10 cellular contexts compared by ENCODE assay signal in genomic region chr7:102381696-102382425, GRCh38. TPM values are rescaled to one million over a fixed set of nuclear protein-coding genes. Genes with fewer than 3 reads are reported as not detected.
DNase-seq lines count a peak whose midpoint lies in the region; ATAC-seq and TF ChIP-seq lines count a peak whose summit lies in the region.
"Not testable (repeated sequence)": the region's sequence is repeated elsewhere in the genome, so short reads cannot be mapped to it uniquely, and the experiment has no call there.
"Had no signal": no experiment of that assay in that cellular context is flagged by ENCODE, and none has a peak within 500 bp of the region (broad histone marks: within the 10 kb centered on the region; RNA-seq: fewer than 3 reads in every experiment).

No MANE protein-coding gene starts in this region.

- not testable (repeated sequence) for TF ChIP-seq CTCF in CD4-positive, alpha-beta T cell (IDR thresholded peaks at IDR 0.05); SK-N-SH (IDR thresholded peaks at IDR 0.05); endothelial cell (IDR thresholded peaks at IDR 0.05; ENCODE audit: unreplicated experiment)

- H3K4me3 ChIP-seq in HUES64 (ENCODE audit: low read length); SK-N-SH (ENCODE audit: low read depth in 2 of 2, low read length in 1 of 2): not testable (repeated sequence)

- H3K36me3 ChIP-seq in HUES64 (ENCODE audit: insufficient read depth, low read length) (peaks cover 52% of the 10 kb centered on the region), SK-N-SH (replicated peaks in 1 of 2; ENCODE audit: control insufficient read depth in 1 of 2, insufficient read depth in 2 of 2, low read length in 1 of 2) (peaks cover 14 to 53% of the 10 kb centered on the region in 2 experiments)

- peak; percentile 37 for ATAC-seq in CD4-positive, alpha-beta T cell (ENCODE audit: poor library complexity)

- TF ChIP-seq EP300 in SK-N-SH (IDR thresholded peaks at IDR 0.05; ENCODE audit: borderline replicate concordance in 1 of 2, low read depth in 1 of 2, low read length in 1 of 2), result peak; percentile 48 to 93; a peak in 3 of 4 replicates

- H3K9me3 Mint-ChIP-seq in CD4-positive, alpha-beta T cell; activated naive CD4-positive, alpha-beta T cell treated with anti-CD3 and anti-CD28 coated beads, Interleukin-2, amount 50 U/mL, for 24 hours; endothelial cell (ENCODE audit: unreplicated experiment): not testable (repeated sequence)

- not testable (repeated sequence) for H3K27me3 Mint-ChIP-seq in CD4-positive, alpha-beta T cell; activated naive CD4-positive, alpha-beta T cell treated with anti-CD3 and anti-CD28 coated beads, Interleukin-2, amount 50 U/mL, for 24 hours; endothelial cell (ENCODE audit: unreplicated experiment)

- H2AFZ ChIP-seq in SK-N-SH (ENCODE audit: low read depth), result not testable (repeated sequence)

- H3F3A ChIP-seq in SK-N-SH (replicated peaks; ENCODE audit: insufficient read depth), result peaks cover 14% of the 10 kb centered on the region

- H3K9me2 ChIP-seq in SK-N-SH, result not testable (repeated sequence)

- CTCF ChIA-PET in CD4-positive, alpha-beta T cell (lab: Charles Lee), result not testable (repeated sequence)
- CTCF ChIA-PET in SK-N-SH (lab: Yijun Ruan, JAX), result interaction anchor here (1.5 to 18.3 kb wide), 3 partner anchors 8 to 98 kb away, joined by 3 to 421 read pairs (median 11); partner anchors contain the start of gene SH2B2

- TF ChIP-seq RAD21 in SK-N-SH (IDR thresholded peaks at IDR 0.05; ENCODE audit: low read length), result not testable (repeated sequence)

- not testable (repeated sequence) for H3K79me2 ChIP-seq in SK-N-SH (ENCODE audit: insufficient read depth)

- not testable (repeated sequence) for DNase-seq in CD4-positive, alpha-beta T cell; endothelial cell (ENCODE audit: low spot score)
- DNase-seq in SK-N-SH, result peak; percentile 67

- not testable (repeated sequence) for H3K27me3 ChIP-seq in CD4-positive, alpha-beta T cell (ENCODE audit: control insufficient read depth, insufficient read depth, low read length); HUES64 (ENCODE audit: insufficient read depth, low read length); SK-N-SH (ENCODE audit: insufficient read depth)

- not testable (repeated sequence) for H3K4me3 Mint-ChIP-seq in CD4-positive, alpha-beta T cell; activated naive CD4-positive, alpha-beta T cell treated with anti-CD3 and anti-CD28 coated beads, Interleukin-2, amount 50 U/mL, for 24 hours; endothelial cell (ENCODE audit: unreplicated experiment)

- not testable (repeated sequence) for H3K4me1 ChIP-seq in HUES64 (ENCODE audit: insufficient read depth, low read length)
- peaks cover 0 to 13% of the 10 kb centered on the region in 2 experiments; a peak in 1 of 4 replicates for H3K4me1 ChIP-seq in SK-N-SH (ENCODE audit: control insufficient read depth in 1 of 2, insufficient read depth in 2 of 2, low read depth in 1 of 2, low read length in 1 of 2)

- H3K27ac Mint-ChIP-seq in CD4-positive, alpha-beta T cell, result not testable (repeated sequence)
- peak overlapping the region; percentile 41 for H3K27ac Mint-ChIP-seq in activated naive CD4-positive, alpha-beta T cell treated with anti-CD3 and anti-CD28 coated beads, Interleukin-2, amount 50 U/mL, for 24 hours
- H3K27ac Mint-ChIP-seq in endothelial cell (ENCODE audit: unreplicated experiment), result peak overlapping the region; percentile 91

- POLR2A ChIA-PET in CD4-positive, alpha-beta T cell (lab: Charles Lee); SK-N-SH (lab: Yijun Ruan, JAX): not testable (repeated sequence)

- not testable (repeated sequence) for H3K9me3 ChIP-seq in CD4-positive, alpha-beta T cell (ENCODE audit: control insufficient read depth, low read length); HUES64 (ENCODE audit: insufficient read depth, low read depth, low read length); SK-N-SH

- intact Hi-C loops in CD4-positive, alpha-beta T cell (cut with DNase I, micrococcal nuclease), result not testable (repeated sequence)

- H3K4me1 Mint-ChIP-seq in CD4-positive, alpha-beta T cell (ENCODE audit: low read depth); activated naive CD4-positive, alpha-beta T cell treated with anti-CD3 and anti-CD28 coated beads, Interleukin-2, amount 50 U/mL, for 24 hours: not testable (repeated sequence)
- H3K4me1 Mint-ChIP-seq in endothelial cell (ENCODE audit: unreplicated experiment), result peaks cover 21% of the 10 kb centered on the region

- not testable (repeated sequence) for H4K20me1 ChIP-seq in SK-N-SH (ENCODE audit: insufficient read depth)

- not testable (repeated sequence) for H3K9ac ChIP-seq in HUES64 (ENCODE audit: low read depth, low read length); SK-N-SH

- H3K36me3 Mint-ChIP-seq in CD4-positive, alpha-beta T cell (ENCODE audit: low read depth), result peaks cover 56% of the 10 kb centered on the region
- not testable (repeated sequence) for H3K36me3 Mint-ChIP-seq in activated naive CD4-positive, alpha-beta T cell treated with anti-CD3 and anti-CD28 coated beads, Interleukin-2, amount 50 U/mL, for 24 hours
- peaks cover 26% of the 10 kb centered on the region for H3K36me3 Mint-ChIP-seq in endothelial cell (ENCODE audit: low read depth, unreplicated experiment)

- WGBS in HUES64, result 91% methylated on average over 4 of the region's 7 CpGs
- WGBS in SK-N-SH (ENCODE audit: low lambda C conversion rate), result 36% methylated on average over 6 of the region's 7 CpGs

- H3K4me2 ChIP-seq in SK-N-SH, result not testable (repeated sequence)

- H3K27ac ChIP-seq in CD4-positive, alpha-beta T cell (ENCODE audit: low read depth, low read length), result not testable (repeated sequence)
- H3K27ac ChIP-seq in HUES64 (ENCODE audit: low read depth, low read length) (peak overlapping the region; percentile 86; the same call in 1 of the 2 replicates), SK-N-SH (ENCODE audit: low read depth in 2 of 2, low read length in 1 of 2) (peak overlapping the region; percentile 47 to 67; a peak in 3 of 4 replicates)

TF ChIP-seq in SK-N-SH, 30 proteins besides CTCF, POLR2A, EP300 and RAD21:
- TF ChIP-seq JUND (IDR thresholded peaks at IDR 0.05) (peak; percentile 69), PBX3 (IDR thresholded peaks at IDR 0.05) (peak; percentile 95), TCF12 (IDR thresholded peaks at IDR 0.05) (peak; percentile 95), GATA2 (CRISPR knock-in tag; IDR thresholded peaks at IDR 0.05) (peak; percentile 79), TEAD4 (IDR thresholded peaks at IDR 0.05; ENCODE audit: borderline replicate concordance, insufficient read depth) (peak; percentile 46; the same call in 1 of the 2 replicates), CHD2 (IDR thresholded peaks at IDR 0.05; ENCODE audit: low read length, partially characterized antibody) (peak; percentile 51), RCOR1 (IDR thresholded peaks at IDR 0.05; ENCODE audit: low read length) (peak; percentile 51; the same call in 1 of the 2 replicates), POLR2AphosphoS5 (IDR thresholded peaks at IDR 0.05; ENCODE audit: low read depth, low read length) (peak; percentile 82; the same call in 1 of the 2 replicates), FOXJ3 (CRISPR knock-in tag; IDR thresholded peaks at IDR 0.05) (peak; percentile 77; the same call in 1 of the 2 replicates), FOSL2 (IDR thresholded peaks at IDR 0.05; ENCODE audit: borderline replicate concordance, low read depth) (peak; percentile 35; the same call in 1 of the 2 replicates), MXI1 (IDR thresholded peaks at IDR 0.05; ENCODE audit: low read depth, low read length) (peak; percentile 39; the same call in 1 of the 2 replicates), ELF1 (IDR thresholded peaks at IDR 0.05) (0 out of 2 replicates have a peak, but pooled peaks have one; percentile 38)
- TF ChIP-seq, protein P1, sequence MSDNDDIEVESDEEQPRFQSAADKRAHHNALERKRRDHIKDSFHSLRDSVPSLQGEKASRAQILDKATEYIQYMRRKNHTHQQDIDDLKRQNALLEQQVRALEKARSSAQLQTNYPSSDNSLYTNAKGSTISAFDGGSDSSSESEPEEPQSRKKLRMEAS (IDR thresholded peaks at IDR 0.05; ENCODE audit: low read depth), result 0 out of 2 replicates have a peak, but pooled peaks have one; percentile 34

RNA-seq across cellular contexts. Expression of gene PRKRIP1, which starts 14.3 kb away (rescaled TPM):
- total RNA-seq in CD4-positive, alpha-beta T cell, result 10 to 100 TPM; 47.4 to 48.0 TPM
- 20.9 TPM for polyA plus RNA-seq in HUES64 (2013, experiment 1 of 2)
- polyA plus RNA-seq in HUES64 (2013, experiment 2 of 2), result 20.7 TPM
- 41.2 and 55.0 TPM in 2 replicates for polyA plus RNA-seq in SK-N-SH (2012; rRNA removed)
- polyA plus RNA-seq in SK-N-SH (2012; cell fraction: cytosol; rRNA removed), result 27.2 and 30.5 TPM in 2 replicates
- polyA plus RNA-seq in SK-N-SH (2012; cell fraction: nucleus; rRNA removed), result 216 and 262 TPM in 2 replicates
- 41.3 TPM for total RNA-seq in endothelial cell (ENCODE audit: unreplicated experiment)

RNA-seq across cellular contexts. Expression of gene SPDYE6, which starts 25.6 kb away (rescaled TPM):
- not detected for total RNA-seq in CD4-positive, alpha-beta T cell
- not detected for polyA plus RNA-seq in HUES64 (2013, experiment 1 of 2)
- polyA plus RNA-seq in HUES64 (2013, experiment 2 of 2), result not detected
- not detected in 2 replicates for polyA plus RNA-seq in SK-N-SH (2012; rRNA removed)
- polyA plus RNA-seq in SK-N-SH (2012; cell fraction: cytosol; rRNA removed), result not detected in 2 replicates
- polyA plus RNA-seq in SK-N-SH (2012; cell fraction: nucleus; rRNA removed), result not detected in 2 replicates
- not detected for total RNA-seq in endothelial cell (ENCODE audit: unreplicated experiment)
- total RNA-seq: HT-29, PC-3, Right ventricle myocardium inferior, SJCRH30 had no signal
- polyA plus RNA-seq: BJ had no signal

RNA-seq across cellular contexts. Expression of gene ORAI2, which starts 51.5 kb away (rescaled TPM):
- 10 to 100 TPM; 12.3 to 16.5 TPM for total RNA-seq in CD4-positive, alpha-beta T cell
- polyA plus RNA-seq in HUES64 (2013, experiment 1 of 2), result 16.3 TPM
- polyA plus RNA-seq in HUES64 (2013, experiment 2 of 2), result 20.5 TPM
- polyA plus RNA-seq in SK-N-SH (2012; rRNA removed), result 78.7 and 85.8 TPM in 2 replicates
- polyA plus RNA-seq in SK-N-SH (2012; cell fraction: cytosol; rRNA removed), result 45.2 and 61.9 TPM in 2 replicates
- 38.0 and 52.2 TPM in 2 replicates for polyA plus RNA-seq in SK-N-SH (2012; cell fraction: nucleus; rRNA removed)
- 39.3 TPM for total RNA-seq in endothelial cell (ENCODE audit: unreplicated experiment)
